In genomic region chr10:130243015-130243414, GRCh38 we compare ENCODE assay signal across 25 cellular contexts.
DNase-seq lines count a peak whose midpoint lies in the region; ATAC-seq and TF ChIP-seq lines count a peak whose summit lies in the region.
"Had no signal": no experiment of that assay in that cellular context is flagged by ENCODE, and none has a peak within 500 bp of the region (broad histone marks: within the 10 kb centered on the region; RNA-seq: fewer than 3 reads in every experiment).

No MANE protein-coding gene starts in this region.

- TF ChIP-seq POLR2A in testis (IDR thresholded peaks at IDR 0.05) = no peak

- ATAC-seq in naive thymus-derived CD4-positive, alpha-beta T cell = no peak
- ATAC-seq in HG03175 (IDR thresholded peaks at IDR 0.05; ENCODE audit: unreplicated experiment) = no peak
- ATAC-seq in activated CD8-positive, alpha-beta T cell treated with anti-CD3 and anti-CD28 coated beads, Interleukin-2, amount 10 ng/mL, durations not matched to agents 7 days and 5 days = no peak
- ATAC-seq: CD8-positive, alpha-beta T cell; gastrocnemius medialis; right cardiac atrium had no signal

- H3K27me3 ChIP-seq in CD4-positive, alpha-beta memory T cell (ENCODE audit: insufficient read depth, low read length) = no peaks in the 10 kb centered on the region
- H3K27me3 ChIP-seq in naive thymus-derived CD4-positive, alpha-beta T cell (ENCODE audit: control insufficient read depth in 2 of 2, insufficient read depth in 2 of 2, low read length in 2 of 2) = no peaks in the 10 kb centered on the region
- H3K27me3 ChIP-seq in testis = no peaks in the 10 kb centered on the region
- H3K27me3 ChIP-seq: gastrocnemius medialis, tibial artery had no signal

- no peak overlapping the region for H3K27ac ChIP-seq in CD4-positive, alpha-beta memory T cell (ENCODE audit: low read depth, low read length)
- H3K27ac ChIP-seq in naive thymus-derived CD4-positive, alpha-beta T cell (ENCODE audit: low read depth, low read length) = no peak overlapping the region
- H3K27ac ChIP-seq in testis = no peak overlapping the region
- H3K27ac ChIP-seq: gastrocnemius medialis, parathyroid adenoma, RWPE1, SK-N-MC, tibial artery, VCaP had no signal

- H3K36me3 ChIP-seq in CD4-positive, alpha-beta memory T cell (ENCODE audit: insufficient read depth, low read length) = no peaks in the 10 kb centered on the region
- no peaks in the 10 kb centered on the region for H3K36me3 ChIP-seq in naive thymus-derived CD4-positive, alpha-beta T cell (ENCODE audit: control insufficient read depth in 2 of 3, insufficient read depth in 3 of 3, low read length in 3 of 3)
- no peaks in the 10 kb centered on the region for H3K36me3 ChIP-seq in testis (ENCODE audit: low read depth, missing control alignments)
- H3K36me3 ChIP-seq: gastrocnemius medialis, MG63, tibial artery had no signal

- CTCF ChIA-PET in CD4-positive, alpha-beta memory T cell (lab: Charles Lee; ENCODE audit: partially characterized antibody) = no interaction called here
- CTCF ChIA-PET in naive thymus-derived CD4-positive, alpha-beta T cell (lab: Charles Lee) = no interaction called here
- CTCF ChIA-PET in activated CD8-positive, alpha-beta T cell treated with anti-CD3 and anti-CD28 coated beads, Interleukin-2, amount 10 ng/mL, durations not matched to agents 7 days and 5 days (lab: Charles Lee) = no interaction called here

- H3K36me3 Mint-ChIP-seq in CD4-positive, alpha-beta memory T cell = peaks cover 0 to 3% of the 10 kb centered on the region in 2 donors
- H3K36me3 Mint-ChIP-seq in naive thymus-derived CD4-positive, alpha-beta T cell = peaks cover 0 to 11% (median 4%) of the 10 kb centered on the region in 5 donors
- H3K36me3 Mint-ChIP-seq in activated CD8-positive, alpha-beta T cell treated with anti-CD3 and anti-CD28 coated beads, Interleukin-2, amount 10 ng/mL, durations not matched to agents 7 days and 5 days (ENCODE audit: low read depth) = peaks cover 7% of the 10 kb centered on the region
- H3K36me3 Mint-ChIP-seq: CD8-positive, alpha-beta T cell had no signal

- H3K27ac Mint-ChIP-seq in CD4-positive, alpha-beta memory T cell = no peak overlapping the region
- no peak overlapping the region for H3K27ac Mint-ChIP-seq in naive thymus-derived CD4-positive, alpha-beta T cell
- H3K27ac Mint-ChIP-seq in activated CD8-positive, alpha-beta T cell treated with anti-CD3 and anti-CD28 coated beads, Interleukin-2, amount 10 ng/mL, durations not matched to agents 7 days and 5 days = no peak overlapping the region
- H3K27ac Mint-ChIP-seq: activated CD4-positive, alpha-beta T cell treated with anti-CD3 and anti-CD28 coated beads, Interleukin-2, amount 10 ng/mL, durations not matched to agents 24 days and 14 days; CD8-positive, alpha-beta T cell had no signal

- H3K4me1 Mint-ChIP-seq in CD4-positive, alpha-beta memory T cell = peaks cover 12 to 26% (median 20%) of the 10 kb centered on the region in 4 donors
- H3K4me1 Mint-ChIP-seq in naive thymus-derived CD4-positive, alpha-beta T cell = peaks cover 10 to 20% (median 12%) of the 10 kb centered on the region in 7 donors
- peaks cover 10% of the 10 kb centered on the region for H3K4me1 Mint-ChIP-seq in activated CD8-positive, alpha-beta T cell treated with anti-CD3 and anti-CD28 coated beads, Interleukin-2, amount 10 ng/mL, durations not matched to agents 7 days and 5 days (ENCODE audit: low read depth)

- H3K4me3 Mint-ChIP-seq in CD4-positive, alpha-beta memory T cell = peak overlapping the region in 7 of 8 donors; percentile 13 to 71 (median 44)
- peak overlapping the region in 6 of 10 donors; percentile 0 to 60 (median 33) for H3K4me3 Mint-ChIP-seq in naive thymus-derived CD4-positive, alpha-beta T cell
- H3K4me3 Mint-ChIP-seq in activated CD8-positive, alpha-beta T cell treated with anti-CD3 and anti-CD28 coated beads, Interleukin-2, amount 10 ng/mL, durations not matched to agents 7 days and 5 days = no peak overlapping the region
- H3K4me3 Mint-ChIP-seq: activated CD4-positive, alpha-beta T cell treated with anti-CD3 and anti-CD28 coated beads, Interleukin-2, amount 10 ng/mL, durations not matched to agents 24 days and 14 days; CD8-positive, alpha-beta T cell; nephron progenitor cell had no signal

- 89 to 90% methylated on average over 3 of the region's 3 CpGs for WGBS in testis, 2 donors

- H3K4me1 ChIP-seq in CD4-positive, alpha-beta memory T cell (ENCODE audit: insufficient read depth, low read length) = peaks cover 17% of the 10 kb centered on the region
- peaks cover 7 to 8% of the 10 kb centered on the region in 2 donors for H3K4me1 ChIP-seq in naive thymus-derived CD4-positive, alpha-beta T cell (ENCODE audit: control insufficient read depth in 2 of 2, insufficient read depth in 2 of 2, low read length in 2 of 2)
- H3K4me1 ChIP-seq in testis = no peaks in the 10 kb centered on the region
- H3K4me1 ChIP-seq: gastrocnemius medialis, parathyroid adenoma, tibial artery had no signal

- in situ Hi-C loops in KBM-7 (cut with MboI; ENCODE audit: low pct_unique_long_range_greater_than_20kb, low sequenced_read_pairs) = no loop called here

- H3K9me3 Mint-ChIP-seq in CD4-positive, alpha-beta memory T cell = peaks cover 0 to 22% (median 10%) of the 10 kb centered on the region in 8 donors
- H3K9me3 Mint-ChIP-seq in naive thymus-derived CD4-positive, alpha-beta T cell = peaks cover 0 to 34% (median 9%) of the 10 kb centered on the region in 11 donors
- H3K9me3 Mint-ChIP-seq in activated CD8-positive, alpha-beta T cell treated with anti-CD3 and anti-CD28 coated beads, Interleukin-2, amount 10 ng/mL, durations not matched to agents 7 days and 5 days (ENCODE audit: insufficient read depth) = peaks cover 17% of the 10 kb centered on the region

- peaks cover 2 to 4% of the 10 kb centered on the region in 2 donors for H3K27me3 Mint-ChIP-seq in CD4-positive, alpha-beta memory T cell
- H3K27me3 Mint-ChIP-seq in naive thymus-derived CD4-positive, alpha-beta T cell = peaks cover 19 to 37% (median 30%) of the 10 kb centered on the region in 5 donors
- peaks cover 56% of the 10 kb centered on the region for H3K27me3 Mint-ChIP-seq in activated CD8-positive, alpha-beta T cell treated with anti-CD3 and anti-CD28 coated beads, Interleukin-2, amount 10 ng/mL, durations not matched to agents 7 days and 5 days (ENCODE audit: low read depth)

- no peak for TF ChIP-seq CTCF in testis (IDR thresholded peaks at IDR 0.05)

- intact Hi-C loops in CD4-positive, alpha-beta memory T cell (cut with micrococcal nuclease) = no loop called here
- intact Hi-C loops in naive thymus-derived CD4-positive, alpha-beta T cell (cut with micrococcal nuclease) = no loop called here
- intact Hi-C loops in testis (cut with DNase I; ENCODE audit: low total_unique reads) = no loop called here

- no peak overlapping the region for H3K4me3 ChIP-seq in CD4-positive, alpha-beta memory T cell (ENCODE audit: low read length in 2 of 2)
- no peak overlapping the region for H3K4me3 ChIP-seq in naive thymus-derived CD4-positive, alpha-beta T cell (ENCODE audit: low read length)
- H3K4me3 ChIP-seq in testis = no peak overlapping the region
- H3K4me3 ChIP-seq: gastrocnemius medialis, MG63, SK-N-MC, tibial artery had no signal

- DNase-seq in CD4-positive, alpha-beta memory T cell = peak in 2 of 5 donors; percentile 5 to 15
- DNase-seq in KBM-7 = peak; percentile 35
- peak; percentile 47 for DNase-seq in OCI-M1 (lab: John Stamatoyannopoulos, UW)
- no peak for DNase-seq in naive thymus-derived CD4-positive, alpha-beta T cell
- DNase-seq in testis = no peak
- no peak for DNase-seq in activated CD8-positive, alpha-beta T cell treated with anti-CD3 and anti-CD28 coated beads, Interleukin-2, amount 10 ng/mL, durations not matched to agents 7 days and 5 days
- DNase-seq: activated CD4-positive, alpha-beta T cell treated with anti-CD3 and anti-CD28 coated beads, Interleukin-2, amount 10 ng/mL, durations not matched to agents 24 days and 14 days; activated effector memory CD4-positive, alpha-beta T cell treated with Interleukin-2 at 50 U/mL for 16 hours; amniotic stem cell; gastrocnemius medialis; hippocampal formation; MG63; NCI-H146; NCI-H2171 treated with DMSO at 0.1 percent for 48 hours; NCI-H524 treated with DMSO at 0.1 percent for 48 hours; nephron progenitor cell; right cardiac atrium; stimulated activated CD4-positive, alpha-beta T cell treated with anti-CD3 and anti-CD28 coated beads, Interleukin-4, amount 100 ng/mL, for 24 hours; tibial artery had no signal

- POLR2A ChIA-PET in CD4-positive, alpha-beta memory T cell (lab: Charles Lee; ENCODE audit: partially characterized antibody) = no interaction called here
- POLR2A ChIA-PET in naive thymus-derived CD4-positive, alpha-beta T cell (lab: Charles Lee) = no interaction called here
- POLR2A ChIA-PET in activated CD8-positive, alpha-beta T cell treated with anti-CD3 and anti-CD28 coated beads, Interleukin-2, amount 10 ng/mL, durations not matched to agents 7 days and 5 days (lab: Charles Lee) = no interaction called here

- H3K9me3 ChIP-seq in CD4-positive, alpha-beta memory T cell (ENCODE audit: control insufficient read depth in 1 of 2, low read length in 2 of 2) = no peaks in the 10 kb centered on the region
- H3K9me3 ChIP-seq in naive thymus-derived CD4-positive, alpha-beta T cell (ENCODE audit: control insufficient read depth in 2 of 3, low read length in 3 of 3) = no peaks in the 10 kb centered on the region
- no peaks in the 10 kb centered on the region for H3K9me3 ChIP-seq in testis
- H3K9me3 ChIP-seq: gastrocnemius medialis, MG63 had no signal

Comparison
In these comparisons a context has a peak if more than half of its experiments do, and no peak if none do; other contexts are left out.
1. DNase-seq: peak in KBM-7 (single experiment) and OCI-M1 (single experiment); none in naive thymus-derived CD4-positive, alpha-beta T cell (0 of 9), testis (single experiment) and activated CD8-positive, alpha-beta T cell treated with anti-CD3 and anti-CD28 coated beads, Interleukin-2, amount 10 ng/mL, durations not matched to agents 7 days and 5 days (single experiment).